In genomic region chr11:123062892-123063395, GRCh38 we compare ENCODE assay signal across 8 cellular contexts. TPM values are rescaled to one million over a fixed set of nuclear protein-coding genes. Genes with fewer than 3 reads are reported as not detected.
DNase-seq lines count a peak whose midpoint lies in the region; ATAC-seq, FAIRE-seq and TF ChIP-seq lines count a peak whose summit lies in the region.

No MANE protein-coding gene starts in this region.

- peak overlapping the region; percentile 99 for H3K27ac Mint-ChIP-seq in activated naive CD4-positive, alpha-beta T cell treated with anti-CD3 and anti-CD28 coated beads, Interleukin-2, amount 10 ng/mL, durations not matched to agents 7 days and 5 days

- DNase-seq in activated naive CD4-positive, alpha-beta T cell treated with anti-CD3 and anti-CD28 coated beads, Interleukin-2, amount 10 ng/mL, durations not matched to agents 7 days and 5 days: no peak
- DNase-seq in activated naive CD4-positive, alpha-beta T cell (lab: John Stamatoyannopoulos, UW): no peak
- DNase-seq in NCI-H1105 treated with DMSO at 0.1 percent for 48 hours (lab: John Stamatoyannopoulos, UW) (peak; percentile 81), K562 (ENCODE audit: extremely low read depth in 1 of 4, low spot score in 3 of 4) (peak in 2 of 4 experiments; percentile 67 to 69), superior temporal gyrus (ENCODE audit: extremely low spot score) (peak; percentile 78), foreskin melanocyte (no peak)

- intact Hi-C loops in K562 (cut with micrococcal nuclease): no loop called here

- H3K27me3 ChIP-seq in K562 (ENCODE audit: control insufficient read depth in 2 of 2, insufficient read depth in 2 of 2, low read length in 2 of 2): no peaks in the 10 kb centered on the region
- H3K27me3 ChIP-seq in layer of hippocampus (ENCODE audit: control insufficient read depth, insufficient read depth, low read length): no peaks in the 10 kb centered on the region

- peak; percentile 37; the same call in 1 of the 2 replicates for TF ChIP-seq POLR2A in K562 (conservative IDR thresholded peaks at IDR 0.05)

- H3K4me3 Mint-ChIP-seq in activated naive CD4-positive, alpha-beta T cell treated with anti-CD3 and anti-CD28 coated beads, Interleukin-2, amount 10 ng/mL, durations not matched to agents 7 days and 5 days: peak overlapping the region; percentile 99

- peaks cover 36% of the 10 kb centered on the region for H4K20me1 ChIP-seq in K562 (replicated peaks; ENCODE audit: control insufficient read depth, insufficient read depth, low read length)

- TF ChIP-seq EP300 in K562 (IDR thresholded peaks at IDR 0.05; ENCODE audit: low read length): no peak

- H3K9me3 Mint-ChIP-seq in activated naive CD4-positive, alpha-beta T cell treated with anti-CD3 and anti-CD28 coated beads, Interleukin-2, amount 10 ng/mL, durations not matched to agents 7 days and 5 days: no peaks in the 10 kb centered on the region

- peaks cover 55% of the 10 kb centered on the region for H3K36me3 Mint-ChIP-seq in activated naive CD4-positive, alpha-beta T cell treated with anti-CD3 and anti-CD28 coated beads, Interleukin-2, amount 10 ng/mL, durations not matched to agents 7 days and 5 days

- peak overlapping the region; percentile 89 for H3K4me3 ChIP-seq in K562

- H3K9me3 ChIP-seq in K562 (replicated peaks; ENCODE audit: control insufficient read depth, insufficient read depth, low read depth, low read length): no peaks in the 10 kb centered on the region

- ATAC-seq in K562 (peak; percentile 11; the same call in 2 of the 3 replicates), GM18873 (IDR thresholded peaks at IDR 0.05; ENCODE audit: low FRiP score, unreplicated experiment) (no peak)

- in situ Hi-C loops in K562 (cut with MboI): no loop called here

- CTCF ChIA-PET in activated naive CD4-positive, alpha-beta T cell treated with anti-CD3 and anti-CD28 coated beads, Interleukin-2, amount 10 ng/mL, durations not matched to agents 7 days and 5 days (lab: Charles Lee): interaction anchor here (1.4 to 2.6 kb wide), 3 partner anchors 9 to 40 kb away, joined by 3 to 6 read pairs (median 5); no protein-coding TSS in a partner anchor
- CTCF ChIA-PET in K562 (lab: Yijun Ruan, JAX; ENCODE audit: low intra/inter-chr PET ratio): no interaction called here

- POLR2A ChIA-PET in K562 (lab: Yijun Ruan, JAX): interaction anchor here (0.8 to 2.7 kb wide), 6 partner anchors 10 to 34 kb away, joined by 3 to 20 read pairs (median 6); no protein-coding TSS in a partner anchor

- peaks cover 40% of the 10 kb centered on the region for H3K36me3 ChIP-seq in K562 (ENCODE audit: control insufficient read depth, insufficient read depth, low read length)

- peak overlapping the region; percentile 98 for H3K4me2 ChIP-seq in K562 (ENCODE audit: insufficient read depth, low read length)

- peaks cover 7% of the 10 kb centered on the region for H3K27me3 Mint-ChIP-seq in activated naive CD4-positive, alpha-beta T cell treated with anti-CD3 and anti-CD28 coated beads, Interleukin-2, amount 10 ng/mL, durations not matched to agents 7 days and 5 days

- peak overlapping the region; percentile 98 to 100 for H3K9ac ChIP-seq in K562 (ENCODE audit: insufficient read depth in 1 of 2, low read depth in 2 of 2, low read length in 2 of 2)

- peak overlapping the region; percentile 79 for H2AFZ ChIP-seq in K562 (ENCODE audit: low read depth, low read length)

- no peak for TF ChIP-seq RAD21 in K562 (CRISPR knock-in tag; conservative IDR thresholded peaks at IDR 0.05 in 1 of 2, IDR thresholded peaks at IDR 0.05 in 1 of 2)

- H3K4me1 Mint-ChIP-seq in activated naive CD4-positive, alpha-beta T cell treated with anti-CD3 and anti-CD28 coated beads, Interleukin-2, amount 10 ng/mL, durations not matched to agents 7 days and 5 days: peaks cover 43% of the 10 kb centered on the region

- peaks cover 68% of the 10 kb centered on the region for H3K79me2 ChIP-seq in K562 (ENCODE audit: control insufficient read depth, insufficient read depth, low read length)

- H3K9me1 ChIP-seq in K562 (ENCODE audit: control insufficient read depth, insufficient read depth, low read length): peaks cover 6% of the 10 kb centered on the region

- TF ChIP-seq CTCF in K562 (IDR thresholded peaks at IDR 0.05 in 2 of 3, conservative IDR thresholded peaks at IDR 0.05 in 1 of 3; ENCODE audit: insufficient read depth in 2 of 3, low read depth in 1 of 3, low read length in 3 of 3): 0 out of 6 replicates have a peak, but pooled peaks of 1 of the 3 experiments have one; percentile 1

- WGBS in K562 (ENCODE audit: insufficient coverage, low coverage, missing lambda C conversion rate): under 1% methylated on average over 28 of the region's 29 CpGs

- H3K4me1 ChIP-seq in K562 (replicated peaks in 1 of 2; ENCODE audit: control insufficient read depth in 2 of 2, insufficient read depth in 2 of 2, low read length in 2 of 2): peaks cover 3 to 17% of the 10 kb centered on the region in 2 experiments; a peak in 3 of 5 replicates

- BruUV-seq in K562 (replicated peaks; lab: Mats Ljungman, UMichigan): TSS peak; percentile 69

- FAIRE-seq in K562 (lab: Jason Lieb, UNC): no peak

- H3K27ac ChIP-seq in K562 (ENCODE audit: extremely low read depth, low read depth, low read length) (peak overlapping the region; percentile 100), layer of hippocampus (ENCODE audit: low read depth, low read length) (peak overlapping the region; percentile 100)

TF ChIP-seq in K562, 482 proteins besides CTCF, POLR2A, EP300 and RAD21 (continues in another document):
- TF ChIP-seq USF1 (CRISPR knock-in tag; IDR thresholded peaks at IDR 0.05): no peak
- peak; percentile 43; the same call in 1 of the 2 replicates for TF ChIP-seq ZNF830 (CRISPR knock-in tag; IDR thresholded peaks at IDR 0.05)
- TF ChIP-seq TAF1 (IDR thresholded peaks at IDR 0.05; ENCODE audit: control insufficient read depth, extremely low read depth, insufficient read depth, low read length, severe bottlenecking): peak; percentile 19
- TF ChIP-seq TCF3 (CRISPR knock-in tag; IDR thresholded peaks at IDR 0.05): no peak
- 0 out of 2 replicates have a peak, but pooled peaks have one; percentile 51 for TF ChIP-seq ZNF592 (IDR thresholded peaks at IDR 0.05)
- TF ChIP-seq ZNF584 (CRISPR knock-in tag; IDR thresholded peaks at IDR 0.05; ENCODE audit: low read depth): 0 out of 2 replicates have a peak, but pooled peaks have one; percentile 47
- TF ChIP-seq TEAD4 (IDR thresholded peaks at IDR 0.05; ENCODE audit: low read length): 0 out of 2 replicates have a peak, but pooled peaks have one; percentile 2
- TF ChIP-seq TEAD4 (CRISPR knock-in tag; IDR thresholded peaks at IDR 0.05; ENCODE audit: borderline replicate concordance): no peak
- TF ChIP-seq RAD51 (IDR thresholded peaks at IDR 0.05; ENCODE audit: borderline replicate concordance, low read depth): no peak

RNA-seq across cellular contexts. Expression of gene HSPA8, which starts 1.0 kb away (rescaled TPM):
- total RNA-seq in K562 (2011; cell fraction: chromatin; rRNA removed; ENCODE audit: low replicate concordance): 922 and 1,034 TPM in 2 replicates
- total RNA-seq in K562 (2011; cell fraction: nucleolus; rRNA removed): 638 and 697 TPM in 2 replicates
- total RNA-seq in K562 (2011; cell fraction: nucleoplasm; rRNA removed): 726 and 788 TPM in 2 replicates
- 1,997 and 2,012 TPM in 2 replicates for total RNA-seq in K562 (2014; rRNA removed)
- total RNA-seq in K562 (2014; rRNA removed; fragmentation: Illumina TruSeq; extraction: Trizol): 3,028 and 3,355 TPM in 2 replicates
- total RNA-seq in K562 (2015; rRNA removed; fragmentation: Illumina TruSeq; extraction: Trizol): 3,824 and 3,966 TPM in 2 replicates
- 1,725 and 2,194 TPM in 2 replicates for total RNA-seq in K562 (2021)
- 2,026 and 3,646 TPM in 2 replicates for polyA plus RNA-seq in K562 (2011; rRNA removed)
- 1,629 and 2,064 TPM in 2 replicates for polyA plus RNA-seq in K562 (2011; cell fraction: cytosol; rRNA removed)
- polyA plus RNA-seq in K562 (2011; cell fraction: nucleus; rRNA removed): 1,239 and 1,514 TPM in 2 replicates
- 1,190 and 3,517 TPM in 2 replicates for polyA plus RNA-seq in K562 (2012)
- polyA plus RNA-seq in K562 (2014; fragmentation: Illumina TruSeq; extraction: Trizol): 2,832 and 3,374 TPM in 2 replicates
- 1,000 to 10,000 TPM; 1,250 to 2,773 TPM for polyA plus RNA-seq in K562 (2014; fragmentation: Nextera tagmentation; extraction: Ambion mirVana)
- 1,654 and 2,779 TPM in 2 replicates for polyA plus RNA-seq in K562 (2014; rRNA removed)
- 4,618 and 6,754 TPM in 2 replicates for polyA minus RNA-seq in K562 (2011; rRNA and poly(A)+ RNA removed)
- 801 and 1,496 TPM in 2 replicates for polyA minus RNA-seq in K562 (2011; cell fraction: cytosol; rRNA and poly(A)+ RNA removed)
- polyA minus RNA-seq in K562 (2011; cell fraction: nucleus; rRNA and poly(A)+ RNA removed): 597 and 894 TPM in 2 replicates

Comparison
In these comparisons a context has a peak if more than half of its experiments do, and no peak if none do; other contexts are left out.
1. DNase-seq: peak in NCI-H1105 treated with DMSO at 0.1 percent for 48 hours (single experiment) and superior temporal gyrus (single experiment); none in activated naive CD4-positive, alpha-beta T cell treated with anti-CD3 and anti-CD28 coated beads, Interleukin-2, amount 10 ng/mL, durations not matched to agents 7 days and 5 days (single experiment), activated naive CD4-positive, alpha-beta T cell (0 of 4) and foreskin melanocyte (single experiment).